ENCODE assay signal across 8 cellular contexts in genomic region chr5:95664204-95664786, GRCh38. TPM values are rescaled to one million over a fixed set of nuclear protein-coding genes. Genes with fewer than 3 reads are reported as not detected.
DNase-seq lines count a peak whose midpoint lies in the region; ATAC-seq and TF ChIP-seq lines count a peak whose summit lies in the region.

No MANE protein-coding gene starts in this region.

- H3K9me3 ChIP-seq in OCI-LY3 (ENCODE audit: insufficient read depth, low read length) (no peaks in the 10 kb centered on the region), breast epithelium (no peaks in the 10 kb centered on the region), right lobe of liver (no peaks in the 10 kb centered on the region), tibial nerve (no peaks in the 10 kb centered on the region)

- no peak overlapping the region for H2AFZ ChIP-seq in OCI-LY3 (ENCODE audit: low read depth, low read length)

- no peak for DNase-seq in AG09309 (ENCODE audit: low read depth)
- DNase-seq in GM10266 (ENCODE audit: extremely low spot score) = peak; percentile 26
- DNase-seq in breast epithelium (ENCODE audit: low spot score in 2 of 2) = no peak
- DNase-seq in right lobe of liver = no peak
- DNase-seq in tibial nerve (ENCODE audit: low spot score in 2 of 2) = peak in 1 of 2 donors; percentile 79

- TF ChIP-seq POLR2A in breast epithelium (IDR thresholded peaks at IDR 0.05) (no peak), right lobe of liver (IDR thresholded peaks at IDR 0.05) (no peak), tibial nerve (IDR thresholded peaks at IDR 0.05) (no peak)

- H3K36me3 ChIP-seq in OCI-LY3 (replicated peaks; ENCODE audit: low read depth, low read length) (no peaks in the 10 kb centered on the region), breast epithelium (no peaks in the 10 kb centered on the region), right lobe of liver (no peaks in the 10 kb centered on the region), tibial nerve (no peaks in the 10 kb centered on the region)

- no peak overlapping the region for H3K4me3 ChIP-seq in AG09309 (ENCODE audit: control insufficient read depth, low read depth, low read length)
- no peak overlapping the region for H3K4me3 ChIP-seq in OCI-LY3 (ENCODE audit: low read length)
- no peak overlapping the region for H3K4me3 ChIP-seq in breast epithelium
- H3K4me3 ChIP-seq in right lobe of liver = no peak overlapping the region
- no peak overlapping the region for H3K4me3 ChIP-seq in tibial nerve

- no peak overlapping the region for H3K9ac ChIP-seq in OCI-LY3 (ENCODE audit: low read length)

- H3K4me1 ChIP-seq in OCI-LY3 (ENCODE audit: low read length) = peaks cover 9% of the 10 kb centered on the region
- no peaks in the 10 kb centered on the region for H3K4me1 ChIP-seq in breast epithelium
- peaks cover 0 to 5% (median 0%) of the 10 kb centered on the region in 4 donors for H3K4me1 ChIP-seq in right lobe of liver
- peaks cover 0 to 14% (median 4%) of the 10 kb centered on the region in 4 donors for H3K4me1 ChIP-seq in tibial nerve

- peak; percentile 67 for TF ChIP-seq CTCF in AG09309 (IDR thresholded peaks at IDR 0.05; ENCODE audit: control insufficient read depth, insufficient read depth, low read depth, low read length, missing control alignments)
- peak; percentile 80 for TF ChIP-seq CTCF in GM10266 (IDR thresholded peaks at IDR 0.05; ENCODE audit: control insufficient read depth, insufficient read depth, low read depth, missing control alignments)
- peak; percentile 75 for TF ChIP-seq CTCF in OCI-LY3 (IDR thresholded peaks at IDR 0.05; ENCODE audit: low read depth, low read length)
- peak; percentile 40 to 76 (median 74) for TF ChIP-seq CTCF in breast epithelium (IDR thresholded peaks at IDR 0.05)
- TF ChIP-seq CTCF in right lobe of liver (IDR thresholded peaks at IDR 0.05) = peak; percentile 77 to 82 (median 80)
- TF ChIP-seq CTCF in tibial nerve (IDR thresholded peaks at IDR 0.05) = peak; percentile 70 to 82 (median 77)

- ATAC-seq in right lobe of liver (peak; percentile 62 to 80 (median 70)), GM21390 (IDR thresholded peaks at IDR 0.05; ENCODE audit: unreplicated experiment) (no peak), GM21360 (IDR thresholded peaks at IDR 0.05; ENCODE audit: unreplicated experiment) (no peak)

- H3K79me2 ChIP-seq in OCI-LY3 (ENCODE audit: low read length) = no peaks in the 10 kb centered on the region

- H3K27me3 ChIP-seq in OCI-LY3 (ENCODE audit: low read depth, low read length) (no peaks in the 10 kb centered on the region), breast epithelium (no peaks in the 10 kb centered on the region), right lobe of liver (no peaks in the 10 kb centered on the region), tibial nerve (no peaks in the 10 kb centered on the region)

- WGBS in right lobe of liver (ENCODE audit: insufficient coverage, low coverage, low lambda C conversion rate, missing lambda C conversion rate) = 2% methylated on average over 3 of the region's 3 CpGs
- 9 to 10% methylated on average over 3 of the region's 3 CpGs for WGBS in tibial nerve, 2 donors

- no peak overlapping the region for H3K27ac ChIP-seq in OCI-LY3 (ENCODE audit: low read length)
- H3K27ac ChIP-seq in breast epithelium = no peak overlapping the region
- H3K27ac ChIP-seq in right lobe of liver = peak overlapping the region in 1 of 3 donors; percentile 10
- H3K27ac ChIP-seq in tibial nerve = peak overlapping the region in 2 of 4 donors; percentile 26 to 71

- peak in 1 of 2 donors; percentile 33 for TF ChIP-seq EP300 in tibial nerve (IDR thresholded peaks at IDR 0.05)

- intact Hi-C loops in breast epithelium (cut with DNase I; ENCODE audit: low total_unique reads) (no loop called here), right lobe of liver (cut with DNase I) (loop anchor here in 1 of 2 donors (10.0 kb wide), 1 partner anchor 181 kb away; no protein-coding TSS in a partner anchor)

- no peaks in the 10 kb centered on the region for H4K20me1 ChIP-seq in OCI-LY3 (ENCODE audit: insufficient read depth, low read length)

- H3K4me2 ChIP-seq in OCI-LY3 (ENCODE audit: low read length) = peak overlapping the region; percentile 15; the same call in 1 of the 2 replicates

RNA-seq across cellular contexts. Expression of gene RFESD, which starts 17.7 kb away (rescaled TPM):
- total RNA-seq in breast epithelium (1 to 10 TPM; 1.6 to 4.3 (median 3.4) TPM), right lobe of liver (1 to 10 TPM in 4 of 6 experiments, under 1 TPM in 2; 0.56 to 2.2 (median 1.6) TPM), tibial nerve (1 to 10 TPM in 3 of 4 donors, under 1 TPM in 1; 0.98 to 2.1 (median 1.3) TPM)

RNA-seq across cellular contexts. Expression of gene SPATA9, which starts 18.5 kb away (rescaled TPM):
- total RNA-seq in breast epithelium = under 1 TPM in 2 of 3 donors, not detected in 1; 0.32 to 0.33 TPM
- total RNA-seq in right lobe of liver = under 1 TPM in 4 of 6 experiments, not detected in 2; 0.35 to 0.55 (median 0.38) TPM
- total RNA-seq in tibial nerve = 1 to 10 TPM in 1 of 4 donors, not detected in 3; 1.2 TPM

RNA-seq across cellular contexts. Expression of gene GPR150, which starts 44.4 kb away (rescaled TPM):
- total RNA-seq in breast epithelium (1 to 10 TPM in 1 of 3 donors, under 1 TPM in 1, not detected in 1; 0.33 to 1.4 TPM), right lobe of liver (under 1 TPM in 4 of 6 experiments, not detected in 2; 0.11 to 0.31 (median 0.17) TPM), tibial nerve (1 to 10 TPM in 3 of 4 donors, under 1 TPM in 1; 0.44 to 3.1 (median 2.7) TPM)

Comparison
In these comparisons a context has a peak if more than half of its experiments do, and no peak if none do; other contexts are left out.
1. ATAC-seq: peak in right lobe of liver (4 of 4); none in GM21390 (single experiment) and GM21360 (single experiment).
2. Peak in every context shown above with its lines, with median percentiles within 50 percentile points of each other: CTCF ChIP-seq.